ENCODE assay signal across 8 cellular contexts in genomic region chr17:29760771-29761682, GRCh38.
DNase-seq lines count a peak whose midpoint lies in the region; ATAC-seq, FAIRE-seq and TF ChIP-seq lines count a peak whose summit lies in the region.

No MANE protein-coding gene starts in this region.

- DNase-seq in A549 (ENCODE audit: low read depth in 1 of 2, low spot score in 1 of 2) (peak; percentile 79 to 88), NT2/D1 (ENCODE audit: low read depth, low spot score) (no peak), epidermal melanocyte (ENCODE audit: insufficient read length, low spot score) (peak; percentile 46), middle frontal gyrus (ENCODE audit: extremely low spot score, low spot score) (peak; percentile 28)
- DNase-seq in activated CD8-positive, alpha-beta memory T cell treated with anti-CD3 and anti-CD28 coated beads, Interleukin-2, amount 50 U/mL, for 48 hours, result peak; percentile 95
- peak; percentile 92 to 93 for DNase-seq in stimulated activated CD8-positive, alpha-beta memory T cell treated with anti-CD3 and anti-CD28 coated beads, Interleukin-15, amount 100 ng/mL, for 48 hours (ENCODE audit: low read depth in 2 of 2)

- H3K27ac ChIP-seq in A549, result peak overlapping the region; percentile 73 to 85

- peaks cover 13% of the 10 kb centered on the region for H3K27me3 ChIP-seq in NT2/D1 (ENCODE audit: insufficient read depth, insufficient read length)

- H3K4me2 ChIP-seq in A549, result peak overlapping the region; percentile 86

- CTCF ChIA-PET in A549 (lab: Yijun Ruan, JAX), result interaction anchor here (0.7 to 5.2 kb wide), 17 partner anchors 11 to 170 kb away, joined by 3 to 22 read pairs (median 5); partner anchors contain the start of gene CORO6

- TF ChIP-seq RAD21 in A549 (conservative IDR thresholded peaks at IDR 0.05 in 1 of 2, IDR thresholded peaks at IDR 0.05 in 1 of 2), result peak in 1 of 2 experiments; percentile 22; a peak in 1 of 5 replicates

- H3K9ac ChIP-seq in NT2/D1 (ENCODE audit: insufficient read length, low read depth), result peak overlapping the region; percentile 54

- H3K36me3 ChIP-seq in NT2/D1 (ENCODE audit: insufficient read depth, insufficient read length, low read length), result no peaks in the 10 kb centered on the region

- TF ChIP-seq EP300 in A549 (IDR thresholded peaks at IDR 0.05), result no peak

- no peak for FAIRE-seq in A549 (lab: Jason Lieb, UNC)

- POLR2A ChIA-PET in A549 (lab: Yijun Ruan, JAX), result interaction anchor here (0.9 to 1.5 kb wide), 3 partner anchors 18 to 169 kb away, joined by 4 to 16 read pairs (median 7); partner anchors contain the start of gene SSH2

- H3K4me1 ChIP-seq in A549, result peaks cover 5% of the 10 kb centered on the region; the same call in 2 of the 3 replicates
- no peaks in the 10 kb centered on the region for H3K4me1 ChIP-seq in NT2/D1 (ENCODE audit: insufficient read depth, insufficient read length)

- peak; percentile 48 for TF ChIP-seq POLR2A in A549 (IDR thresholded peaks at IDR 0.05; ENCODE audit: low read length)

- no peak for TF ChIP-seq CTCF in A549 (IDR thresholded peaks at IDR 0.05)

- ATAC-seq in A549 (peak; percentile 98), GM18909 (IDR thresholded peaks at IDR 0.05; ENCODE audit: poor library complexity, unreplicated experiment) (peak; percentile 80), HG03159 (IDR thresholded peaks at IDR 0.05; ENCODE audit: unreplicated experiment) (peak; percentile 79)

- H3K4me3 ChIP-seq in A549, result peak overlapping the region; percentile 67
- H3K4me3 ChIP-seq in NT2/D1 (ENCODE audit: insufficient read length, low read depth), result peak overlapping the region; percentile 64

- H3K9me3 ChIP-seq in A549 (no peaks in the 10 kb centered on the region), NT2/D1 (ENCODE audit: insufficient read depth, low read length) (no peaks in the 10 kb centered on the region)

- 2% methylated on average over 57 of the region's 85 CpGs for WGBS in A549 (ENCODE audit: missing lambda C conversion rate)

TF ChIP-seq in A549, 52 proteins besides CTCF, POLR2A, EP300 and RAD21:
- TF ChIP-seq, protein P1, sequence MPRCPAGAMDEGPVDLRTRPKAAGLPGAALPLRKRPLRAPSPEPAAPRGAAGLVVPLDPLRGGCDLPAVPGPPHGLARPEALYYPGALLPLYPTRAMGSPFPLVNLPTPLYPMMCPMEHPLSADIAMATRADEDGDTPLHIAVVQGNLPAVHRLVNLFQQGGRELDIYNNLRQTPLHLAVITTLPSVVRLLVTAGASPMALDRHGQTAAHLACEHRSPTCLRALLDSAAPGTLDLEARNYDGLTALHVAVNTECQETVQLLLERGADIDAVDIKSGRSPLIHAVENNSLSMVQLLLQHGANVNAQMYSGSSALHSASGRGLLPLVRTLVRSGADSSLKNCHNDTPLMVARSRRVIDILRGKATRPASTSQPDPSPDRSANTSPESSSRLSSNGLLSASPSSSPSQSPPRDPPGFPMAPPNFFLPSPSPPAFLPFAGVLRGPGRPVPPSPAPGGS (IDR thresholded peaks at IDR 0.05), result 0 out of 3 replicates have a peak, but pooled peaks have one; percentile 56
- peak; percentile 65; the same call in 1 of the 2 replicates for TF ChIP-seq HOXB13 (CRISPR knock-in tag; IDR thresholded peaks at IDR 0.05; ENCODE audit: low read depth)
- TF ChIP-seq SREBF2 (IDR thresholded peaks at IDR 0.05), result no peak
- TF ChIP-seq HOXB5 (CRISPR knock-in tag; IDR thresholded peaks at IDR 0.05), result peak; percentile 70; the same call in 1 of the 2 replicates
- TF ChIP-seq FOXS1 (CRISPR knock-in tag; IDR thresholded peaks at IDR 0.05), result no peak
- TF ChIP-seq JUN (IDR thresholded peaks at IDR 0.05), result peak in 1 of 2 experiments; percentile 81; a peak in 3 of 5 replicates
- TF ChIP-seq ZC3H11A (IDR thresholded peaks at IDR 0.05), result no peak
- TF ChIP-seq REST (IDR thresholded peaks at IDR 0.05), result peak; percentile 84
- TF ChIP-seq PHF8 (IDR thresholded peaks at IDR 0.05; ENCODE audit: borderline replicate concordance, low read depth), result peak; percentile 65
- TF ChIP-seq, protein P2, sequence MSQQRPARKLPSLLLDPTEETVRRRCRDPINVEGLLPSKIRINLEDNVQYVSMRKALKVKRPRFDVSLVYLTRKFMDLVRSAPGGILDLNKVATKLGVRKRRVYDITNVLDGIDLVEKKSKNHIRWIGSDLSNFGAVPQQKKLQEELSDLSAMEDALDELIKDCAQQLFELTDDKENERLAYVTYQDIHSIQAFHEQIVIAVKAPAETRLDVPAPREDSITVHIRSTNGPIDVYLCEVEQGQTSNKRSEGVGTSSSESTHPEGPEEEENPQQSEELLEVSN (IDR thresholded peaks at IDR 0.05; ENCODE audit: borderline replicate concordance, low read depth), result 0 out of 2 replicates have a peak, but pooled peaks have one; percentile 27
- TF ChIP-seq CHD2 (IDR thresholded peaks at IDR 0.05; ENCODE audit: low read length, partially characterized antibody), result peak; percentile 80
- no peak for TF ChIP-seq GATA3 (IDR thresholded peaks at IDR 0.05; ENCODE audit: borderline replicate concordance)
- TF ChIP-seq EHMT2 (IDR thresholded peaks at IDR 0.05; ENCODE audit: low read depth), result no peak
- no peak for TF ChIP-seq RNF2 (IDR thresholded peaks at IDR 0.05; ENCODE audit: borderline replicate concordance, low read depth)
- peak; percentile 55; the same call in 1 of the 2 replicates for TF ChIP-seq TFCP2L1 (CRISPR knock-in tag; IDR thresholded peaks at IDR 0.05)
- TF ChIP-seq, protein P3, sequence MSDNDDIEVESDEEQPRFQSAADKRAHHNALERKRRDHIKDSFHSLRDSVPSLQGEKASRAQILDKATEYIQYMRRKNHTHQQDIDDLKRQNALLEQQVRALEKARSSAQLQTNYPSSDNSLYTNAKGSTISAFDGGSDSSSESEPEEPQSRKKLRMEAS (IDR thresholded peaks at IDR 0.05), result peak; percentile 80
